In genomic region chr7:157004839-157005455, GRCh38 we compare ENCODE assay signal across 1 cellular context.
TF ChIP-seq lines count a peak whose summit lies in the region.

No MANE protein-coding gene starts in this region.

TF ChIP-seq in SK-N-SH treated with all-trans-retinoic acid at 6 μM for 48 hours, 23 proteins besides CTCF, POLR2A, EP300 and RAD21 (continued from another document):
- TF ChIP-seq PPARA (CRISPR knock-in tag; IDR thresholded peaks at IDR 0.05; ENCODE audit: borderline replicate concordance) (no peak), CSRNP3 (CRISPR knock-in tag; IDR thresholded peaks at IDR 0.05) (no peak), ZC3H10 (CRISPR knock-in tag; IDR thresholded peaks at IDR 0.05) (no peak), ESRRG (CRISPR knock-in tag; IDR thresholded peaks at IDR 0.05) (no peak), ZNF8 (CRISPR knock-in tag; IDR thresholded peaks at IDR 0.05) (no peak), ZNF70 (CRISPR knock-in tag; IDR thresholded peaks at IDR 0.05) (no peak), TCF4 (CRISPR knock-in tag; IDR thresholded peaks at IDR 0.05; ENCODE audit: borderline replicate concordance) (no peak), TSHZ2 (CRISPR knock-in tag; IDR thresholded peaks at IDR 0.05) (no peak)
